9 cellular contexts compared by ENCODE assay signal in the genomic region with DNA sequence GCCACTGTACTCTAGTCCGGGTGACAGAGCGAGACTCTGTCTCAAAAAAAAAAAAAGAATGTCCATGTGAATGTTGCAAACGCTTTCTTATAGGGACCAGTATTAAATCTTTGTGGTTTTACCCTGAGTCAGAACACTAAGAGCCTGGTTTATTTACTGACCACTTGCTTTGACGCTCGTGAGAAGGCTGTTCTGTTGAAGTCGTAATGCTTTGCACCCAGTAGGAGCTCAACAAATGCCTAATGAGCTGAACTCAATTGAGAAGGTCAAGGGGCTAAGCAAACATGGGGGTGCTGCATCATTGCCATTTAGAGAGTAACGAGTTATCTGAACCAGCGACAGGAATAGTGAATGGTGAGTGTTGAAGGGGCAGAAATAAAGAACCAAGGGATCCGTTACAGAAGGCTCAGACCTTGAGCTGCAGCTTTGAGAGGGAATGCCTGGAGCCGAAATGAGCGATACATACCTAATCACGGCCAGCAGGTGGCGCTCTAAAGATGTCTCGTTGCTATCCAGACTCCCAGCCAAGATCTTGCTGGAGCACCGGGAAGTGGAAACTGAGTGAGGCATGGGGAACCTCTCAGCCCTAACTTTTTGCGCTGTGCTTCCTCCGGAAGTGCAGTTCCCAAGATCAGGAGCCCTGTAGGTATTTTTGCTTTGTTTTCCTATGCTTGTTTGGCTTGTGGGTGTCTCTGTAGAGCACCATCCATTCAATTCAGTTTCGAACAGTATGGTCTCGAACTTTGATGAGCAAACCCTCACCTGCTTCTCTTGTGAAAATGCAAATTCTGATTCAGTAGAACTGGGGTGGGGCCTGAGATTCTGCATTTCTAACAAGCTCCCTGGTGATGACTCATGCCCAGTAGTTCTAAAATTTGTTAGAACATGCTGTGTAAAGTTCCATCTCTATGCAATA. TPM values are rescaled to one million over a fixed set of nuclear protein-coding genes. Genes with fewer than 3 reads are reported as not detected.
A peak's percentile ranks its signal among the peaks of the same experiment; 100 is the strongest.
DNase-seq lines count a peak whose midpoint lies in the region; ATAC-seq and TF ChIP-seq lines count a peak whose summit lies in the region.
"Had no signal": no experiment of that assay in that cellular context is flagged by ENCODE, and none has a peak within 500 bp of the region (broad histone marks: within the 10 kb centered on the region; RNA-seq: fewer than 3 reads in every experiment).

No MANE protein-coding gene starts in this region.

- H3K27ac ChIP-seq in right atrium auricular region: no peak overlapping the region

- peak; percentile 79 for TF ChIP-seq CTCF in GM12865 (IDR thresholded peaks at IDR 0.05; ENCODE audit: insufficient read depth, low read depth, low read length, missing control alignments)
- peak; percentile 73 to 92 for TF ChIP-seq CTCF in right atrium auricular region (IDR thresholded peaks at IDR 0.05)

- H3K9me3 ChIP-seq in right atrium auricular region: no peaks in the 10 kb centered on the region

- no peaks in the 10 kb centered on the region for H3K36me3 ChIP-seq in right atrium auricular region

- no peaks in the 10 kb centered on the region for H3K27me3 ChIP-seq in right atrium auricular region

- H3K4me3 ChIP-seq in GM12865 (ENCODE audit: low read depth, low read length) (no peak overlapping the region), right atrium auricular region (no peak overlapping the region)

- H3K4me1 ChIP-seq in right atrium auricular region: peaks cover 0 to 4% of the 10 kb centered on the region in 2 donors

- DNase-seq in GM12865 (ENCODE audit: low read depth) (peak; percentile 81), NCI-H146 treated with DMSO at 0.1 percent for 48 hours (lab: John Stamatoyannopoulos, UW; ENCODE audit: unreplicated experiment) (peak; percentile 77), T-helper 2 cell (peak; percentile 49 to 74 (median 65)), anterior cingulate cortex (lab: John Stamatoyannopoulos, UW) (peak in 56 of 58 donors; percentile 16 to 91 (median 72)), right atrium auricular region (ENCODE audit: low spot score) (peak; percentile 91), retina (peak; percentile 87)

- ATAC-seq in HG02588 (IDR thresholded peaks at IDR 0.05; ENCODE audit: unreplicated experiment): no peak
- ATAC-seq in HG03095 (IDR thresholded peaks at IDR 0.05; ENCODE audit: unreplicated experiment): no peak

RNA-seq across cellular contexts. Expression of gene RNF222, which starts 12.6 kb away (rescaled TPM):
- not detected for total RNA-seq in right atrium auricular region
- total RNA-seq: subcutaneous adipose tissue had no signal

RNA-seq across cellular contexts. Expression of gene NDEL1, which starts 25.5 kb away (rescaled TPM):
- 10 to 100 TPM; 34.9 to 38.7 TPM for total RNA-seq in right atrium auricular region

RNA-seq across cellular contexts. Expression of gene RPL26, which starts 27.2 kb away (rescaled TPM):
- 1,000 to 10,000 TPM; 1,618 to 2,343 TPM for total RNA-seq in right atrium auricular region
